8 cellular contexts compared by ENCODE assay signal in genomic region chr12:10673660-10674384, GRCh38. TPM values are rescaled to one million over a fixed set of nuclear protein-coding genes. Genes with fewer than 3 reads are reported as not detected.
DNase-seq lines count a peak whose midpoint lies in the region; ATAC-seq and TF ChIP-seq lines count a peak whose summit lies in the region.

STYK1 (minus strand) TSS chr12:10674052; CDS start chr12:10634618, 39,434 bp downstream.

- DNase-seq in AG09309 (ENCODE audit: low read depth): no peak
- DNase-seq in GM19238 (ENCODE audit: insufficient read length, low spot score): peak; percentile 46
- DNase-seq in Jurkat, Clone E6-1 (ENCODE audit: low read depth, low spot score): peak; percentile 73
- peak; percentile 14 for DNase-seq in SK-N-DZ (ENCODE audit: low spot score)
- DNase-seq in heart left ventricle: peak in 4 of 5 donors; percentile 8 to 69 (median 26)
- peak; percentile 14 to 91 (median 54) for DNase-seq in posterior cingulate gyrus
- DNase-seq in type B pancreatic cell (ENCODE audit: extremely low spot score, unreplicated experiment): peak; percentile 76

- no peaks in the 10 kb centered on the region for H3K9me3 ChIP-seq in heart left ventricle

- peaks cover 0 to 12% (median 0%) of the 10 kb centered on the region in 12 donors for H3K4me1 ChIP-seq in heart left ventricle

- no peak within 1 kb of the TSS for H3K27ac Mint-ChIP-seq in activated naive CD4-positive, alpha-beta T cell treated with anti-CD3 and anti-CD28 coated beads, Interleukin-2, amount 50 U/mL, for 24 hours
- peak within 1 kb of the TSS; percentile 94 for H3K27ac Mint-ChIP-seq in type B pancreatic cell

- ATAC-seq in heart left ventricle: peak in 3 of 4 donors; percentile 41 to 55 (median 54)

- TF ChIP-seq POLR2A in heart left ventricle (IDR thresholded peaks at IDR 0.05): no peak

- H3K4me3 Mint-ChIP-seq in activated naive CD4-positive, alpha-beta T cell treated with anti-CD3 and anti-CD28 coated beads, Interleukin-2, amount 50 U/mL, for 24 hours: peak within 1 kb of the TSS; percentile 65
- H3K4me3 Mint-ChIP-seq in type B pancreatic cell: peak within 1 kb of the TSS; percentile 87

- peaks cover 0 to 34% (median 16%) of the 10 kb centered on the region in 9 donors for H3K27me3 ChIP-seq in heart left ventricle

- H3K27ac ChIP-seq in heart left ventricle: no peak within 1 kb of the TSS

- H3K36me3 ChIP-seq in heart left ventricle: no peaks in the 10 kb centered on the region

- peak within 1 kb of the TSS; percentile 63 for H3K4me3 ChIP-seq in AG09309 (ENCODE audit: control insufficient read depth, low read depth, low read length)
- H3K4me3 ChIP-seq in Jurkat, Clone E6-1 (ENCODE audit: low read length): peak within 1 kb of the TSS; percentile 23
- H3K4me3 ChIP-seq in heart left ventricle: peak within 1 kb of the TSS; percentile 10 to 59 (median 48)

- no peaks in the 10 kb centered on the region for H3K36me3 Mint-ChIP-seq in activated naive CD4-positive, alpha-beta T cell treated with anti-CD3 and anti-CD28 coated beads, Interleukin-2, amount 50 U/mL, for 24 hours
- peaks cover 4% of the 10 kb centered on the region for H3K36me3 Mint-ChIP-seq in type B pancreatic cell

- intact Hi-C loops in heart left ventricle (cut with DNase I) (no loop called here), posterior cingulate gyrus (cut with DNase I) (no loop called here)

- no peaks in the 10 kb centered on the region for H3K9me3 Mint-ChIP-seq in activated naive CD4-positive, alpha-beta T cell treated with anti-CD3 and anti-CD28 coated beads, Interleukin-2, amount 50 U/mL, for 24 hours
- H3K9me3 Mint-ChIP-seq in type B pancreatic cell: no peaks in the 10 kb centered on the region

- TF ChIP-seq CTCF in AG09309 (IDR thresholded peaks at IDR 0.05; ENCODE audit: control insufficient read depth, insufficient read depth, low read depth, low read length, missing control alignments) (peak; percentile 95), heart left ventricle (IDR thresholded peaks at IDR 0.05) (peak; percentile 58 to 89 (median 73)), type B pancreatic cell (conservative IDR thresholded peaks at IDR 0.05) (peak; percentile 96)

- 1 to 4% (median 2%) methylated on average over 26 to 35 of the region's 35 CpGs for WGBS in heart left ventricle, 4 donors

- peaks cover 20% of the 10 kb centered on the region for H3K27me3 Mint-ChIP-seq in activated naive CD4-positive, alpha-beta T cell treated with anti-CD3 and anti-CD28 coated beads, Interleukin-2, amount 50 U/mL, for 24 hours
- peaks cover 48% of the 10 kb centered on the region for H3K27me3 Mint-ChIP-seq in type B pancreatic cell

- peaks cover 20% of the 10 kb centered on the region for H3K4me1 Mint-ChIP-seq in activated naive CD4-positive, alpha-beta T cell treated with anti-CD3 and anti-CD28 coated beads, Interleukin-2, amount 50 U/mL, for 24 hours
- no peaks in the 10 kb centered on the region for H3K4me1 Mint-ChIP-seq in type B pancreatic cell (ENCODE audit: unreplicated experiment)

RNA-seq across cellular contexts. Expression of gene STYK1, which starts in this region (rescaled TPM):
- not detected for polyA plus RNA-seq in Jurkat, Clone E6-1 (2012; ENCODE audit: insufficient read depth, insufficient read length)
- polyA plus RNA-seq in SK-N-DZ (2014; cell fraction: cytosol; rRNA removed): 0.05 TPM in 1 of 2 replicates, not detected in the other
- polyA plus RNA-seq in SK-N-DZ (2014; cell fraction: nucleus; rRNA removed): not detected in 2 replicates
- total RNA-seq in heart left ventricle (under 1 TPM in 1 of 9 donors, not detected in 8; 0.21 TPM), type B pancreatic cell (ENCODE audit: low replicate concordance) (0.68 and 8.9 TPM in 2 replicates)
- polyA plus RNA-seq in heart left ventricle: under 1 TPM in 1 of 2 donors, not detected in 1; 0.01 TPM

Comparison
In these comparisons a context has a peak if more than half of its experiments do, and no peak if none do; other contexts are left out.
1. Peak in DNase-seq, ATAC-seq and H3K4me3 ChIP-seq in heart left ventricle; RNA of the gene not detected or under 1 TPM.